10 cellular contexts compared by ENCODE assay signal in the genomic region with DNA sequence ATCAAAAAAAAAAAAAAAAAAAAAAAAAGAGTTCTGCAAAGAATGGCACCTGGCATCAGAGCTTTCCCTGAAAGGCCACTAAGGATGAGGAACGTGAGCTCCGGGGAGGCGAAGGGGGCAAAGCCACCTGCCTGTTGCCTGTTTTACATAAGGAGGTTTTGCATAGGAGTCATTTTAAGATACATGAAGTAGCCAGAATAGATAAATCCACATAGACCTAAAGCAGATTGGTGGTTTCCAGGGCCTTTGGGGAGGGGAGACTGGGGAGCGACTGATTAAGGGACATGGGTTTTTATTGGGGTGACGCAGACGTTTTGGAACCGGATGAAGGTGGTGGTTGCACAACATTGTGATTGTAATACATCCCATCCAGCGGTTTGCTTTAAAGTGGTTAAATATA. TPM values are rescaled to one million over a fixed set of nuclear protein-coding genes. Genes with fewer than 3 reads are reported as not detected.
DNase-seq lines count a peak whose midpoint lies in the region; ATAC-seq and TF ChIP-seq lines count a peak whose summit lies in the region.
"Had no signal": no experiment of that assay in that cellular context is flagged by ENCODE, and none has a peak within 500 bp of the region (broad histone marks: within the 10 kb centered on the region; RNA-seq: fewer than 3 reads in every experiment).

No MANE protein-coding gene starts in this region.

- H3K56ac ChIP-seq in H9 (ENCODE audit: insufficient read length, low read depth, low read length) = no peak overlapping the region

- intact Hi-C loops in activated CD4-positive, alpha-beta T cell treated with anti-CD3 and anti-CD28 coated beads, Interleukin-2, amount 10 ng/mL, durations not matched to agents 24 days and 14 days (cut with micrococcal nuclease) = no loop called here

- H3K23ac ChIP-seq in H9 (ENCODE audit: insufficient read length, low read depth, low read length) = no peak overlapping the region

- no peak overlapping the region for H3K27ac ChIP-seq in H9 (ENCODE audit: insufficient read length, low read depth, low read length)
- H3K27ac ChIP-seq: epithelial cell of prostate had no signal

- H3K4me2 ChIP-seq in H9 (ENCODE audit: insufficient read depth, insufficient read length, low read length) = no peak overlapping the region

- H3K18ac ChIP-seq in H9 (ENCODE audit: insufficient read length, low read depth, low read length) = no peak overlapping the region

- no peak overlapping the region for H2BK20ac ChIP-seq in H9 (ENCODE audit: low read depth, low read length, poor library complexity, severe bottlenecking)

- H3K9me3 ChIP-seq in H9 (ENCODE audit: control insufficient read depth, low read depth, low read length) = no peaks in the 10 kb centered on the region

- H4K20me1 ChIP-seq in H9 (ENCODE audit: control insufficient read depth, insufficient read depth, insufficient read length) = peaks cover 2% of the 10 kb centered on the region

- H3K27me3 Mint-ChIP-seq in activated CD4-positive, alpha-beta T cell treated with anti-CD3 and anti-CD28 coated beads, Interleukin-2, amount 10 ng/mL, durations not matched to agents 24 days and 14 days = peaks cover 22% of the 10 kb centered on the region
- H3K27me3 Mint-ChIP-seq in H9 (ENCODE audit: low read depth) = no peaks in the 10 kb centered on the region; the same call in none of the 2 replicates

- H2AFZ ChIP-seq in H9 (ENCODE audit: low read length) = no peak overlapping the region

- peaks cover 2% of the 10 kb centered on the region; the same call in 1 of the 2 replicates for H3K79me2 ChIP-seq in H9 (ENCODE audit: insufficient read depth, low read length)

- no peak overlapping the region for H3K4me3 Mint-ChIP-seq in activated CD4-positive, alpha-beta T cell treated with anti-CD3 and anti-CD28 coated beads, Interleukin-2, amount 10 ng/mL, durations not matched to agents 24 days and 14 days
- H3K4me3 Mint-ChIP-seq in H9 = peak overlapping the region in 1 of 2 experiments; percentile 11; a peak in 1 of 5 replicates

- no peak overlapping the region for H3K4ac ChIP-seq in H9 (ENCODE audit: low read depth, low read length)

- H2BK120ac ChIP-seq in H9 (ENCODE audit: low read depth, low read length, poor library complexity, severe bottlenecking) = no peak overlapping the region

- no peak overlapping the region for H2BK12ac ChIP-seq in H9 (ENCODE audit: insufficient read length, low read depth, low read length)

- TF ChIP-seq CTCF in GM20000 (IDR thresholded peaks at IDR 0.05; ENCODE audit: extremely low read depth, missing control alignments) = no peak
- TF ChIP-seq CTCF in fibroblast of villous mesenchyme (IDR thresholded peaks at IDR 0.05; ENCODE audit: insufficient read depth, low read depth, low read length) = no peak
- TF ChIP-seq CTCF in H9 (conservative IDR thresholded peaks at IDR 0.05) = no peak

- H2AK5ac ChIP-seq in H9 (ENCODE audit: insufficient read length, low read length) = no peak overlapping the region

- no CpG with 5 or more reads among the region's 8 CpGs for WGBS in H9 (ENCODE audit: extremely low coverage, insufficient read length, low lambda C conversion rate)

- DNase-seq in ELR (ENCODE audit: low read depth) (peak; percentile 73), GM20000 (ENCODE audit: low spot score) (peak; percentile 74), fibroblast of villous mesenchyme (ENCODE audit: low read depth) (peak; percentile 97), SKM-1 treated with dmso at 0.1 percent for 144 hours (lab: John Stamatoyannopoulos, UW; ENCODE audit: unreplicated experiment) (no peak), NCI-H146 treated with DMSO at 0.1 percent for 48 hours (lab: John Stamatoyannopoulos, UW; ENCODE audit: unreplicated experiment) (no peak), H9 (no peak)
- no peak for DNase-seq in activated CD4-positive, alpha-beta T cell treated with anti-CD3 and anti-CD28 coated beads, Interleukin-2, amount 10 ng/mL, durations not matched to agents 24 days and 14 days
- DNase-seq: NCI-H2107 had no signal

- peaks cover 3% of the 10 kb centered on the region for H3K23me2 ChIP-seq in H9 (ENCODE audit: insufficient read length, low read depth, low read length, poor library complexity, severe bottlenecking)

- H3K9ac ChIP-seq in H9 (ENCODE audit: extremely low read depth, insufficient read length, low read length) = no peak overlapping the region

- H3T11ph ChIP-seq in H9 (ENCODE audit: low read length) = no peak overlapping the region

- peaks cover 11% of the 10 kb centered on the region for H3K4me1 ChIP-seq in H9 (ENCODE audit: insufficient read depth, low read length)

- no peaks in the 10 kb centered on the region for H3K79me1 ChIP-seq in H9 (ENCODE audit: insufficient read depth, low read depth, low read length, poor library complexity, severe bottlenecking)

- H2BK5ac ChIP-seq in H9 (ENCODE audit: insufficient read length, low read length) = no peak overlapping the region

- H3K9me3 Mint-ChIP-seq in activated CD4-positive, alpha-beta T cell treated with anti-CD3 and anti-CD28 coated beads, Interleukin-2, amount 10 ng/mL, durations not matched to agents 24 days and 14 days = no peaks in the 10 kb centered on the region
- no peaks in the 10 kb centered on the region for H3K9me3 Mint-ChIP-seq in H9

- no peak overlapping the region for H2BK15ac ChIP-seq in H9 (ENCODE audit: low read depth, low read length)

- no peak overlapping the region for H4K91ac ChIP-seq in H9 (ENCODE audit: insufficient read length, low read depth, low read length)

- no peak overlapping the region for H4K8ac ChIP-seq in H9 (replicated peaks; ENCODE audit: insufficient read length, low read depth, low read length)

- H3K14ac ChIP-seq in H9 (ENCODE audit: insufficient read depth, low read length) = no peak overlapping the region

- H3K4me1 Mint-ChIP-seq in activated CD4-positive, alpha-beta T cell treated with anti-CD3 and anti-CD28 coated beads, Interleukin-2, amount 10 ng/mL, durations not matched to agents 24 days and 14 days = peaks cover 24% of the 10 kb centered on the region
- H3K4me1 Mint-ChIP-seq in H9 = peaks cover 35 to 39% of the 10 kb centered on the region in 2 experiments

- H4K5ac ChIP-seq in H9 (ENCODE audit: insufficient read length, low read depth, low read length) = no peak overlapping the region

- no peak overlapping the region for H3K27ac Mint-ChIP-seq in activated CD4-positive, alpha-beta T cell treated with anti-CD3 and anti-CD28 coated beads, Interleukin-2, amount 10 ng/mL, durations not matched to agents 24 days and 14 days
- no peak overlapping the region; a peak in 1 of 7 replicates for H3K27ac Mint-ChIP-seq in H9

- H3K4me3 ChIP-seq in fibroblast of villous mesenchyme (ENCODE audit: low read depth, low read length) = no peak overlapping the region

- peak; percentile 45 for ATAC-seq in HG03457 (IDR thresholded peaks at IDR 0.05; ENCODE audit: unreplicated experiment)

- H3K27me3 ChIP-seq in H9 (ENCODE audit: insufficient read depth, low read length) = no peaks in the 10 kb centered on the region

- H3K36me3 Mint-ChIP-seq in activated CD4-positive, alpha-beta T cell treated with anti-CD3 and anti-CD28 coated beads, Interleukin-2, amount 10 ng/mL, durations not matched to agents 24 days and 14 days (ENCODE audit: low read depth) = peaks cover 3% of the 10 kb centered on the region
- no peaks in the 10 kb centered on the region for H3K36me3 Mint-ChIP-seq in H9 (ENCODE audit: insufficient read depth in 1 of 3, low read depth in 3 of 3)

RNA-seq across cellular contexts. Expression of gene NEK6, which starts 7.1 kb away (rescaled TPM):
- total RNA-seq in fibroblast of villous mesenchyme = 41.9 and 43.2 TPM in 2 replicates
- 26.4 and 32.5 TPM in 2 replicates for total RNA-seq in activated CD4-positive, alpha-beta T cell treated with anti-CD3 and anti-CD28 coated beads, Interleukin-2, amount 10 ng/mL, durations not matched to agents 24 days and 14 days
- total RNA-seq in H9 (2021) = 13.7 and 14.3 TPM in 2 replicates

Comparison
In these comparisons a context has a peak if more than half of its experiments do, and no peak if none do; other contexts are left out.
1. DNase-seq: peak in ELR (single experiment), GM20000 (single experiment) and fibroblast of villous mesenchyme (single experiment); none in activated CD4-positive, alpha-beta T cell treated with anti-CD3 and anti-CD28 coated beads, Interleukin-2, amount 10 ng/mL, durations not matched to agents 24 days and 14 days (single experiment), SKM-1 treated with dmso at 0.1 percent for 144 hours (single experiment), NCI-H146 treated with DMSO at 0.1 percent for 48 hours (single experiment) and H9 (single experiment).